25 cellular contexts compared by ENCODE assay signal in the genomic region with DNA sequence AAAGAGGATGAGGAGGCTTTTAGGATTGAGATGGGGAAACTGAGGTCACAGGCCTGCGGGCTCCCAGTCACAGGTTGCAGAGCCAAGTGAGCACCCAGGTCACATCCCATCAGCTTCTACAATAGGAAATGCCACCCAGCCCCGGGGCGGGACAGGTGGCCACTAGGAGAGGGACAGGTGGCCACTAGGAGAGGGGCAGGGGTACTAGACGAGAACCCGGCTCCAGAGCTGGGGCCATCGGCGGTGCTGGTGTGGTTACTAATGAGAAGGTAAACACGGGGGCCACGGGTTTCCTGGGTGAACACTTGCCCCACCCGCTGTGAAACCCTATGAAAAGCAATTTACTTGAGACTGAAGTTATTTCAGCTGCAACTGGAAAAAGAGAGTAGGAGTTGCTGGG. TPM values are rescaled to one million over a fixed set of nuclear protein-coding genes. Genes with fewer than 3 reads are reported as not detected.
A peak's percentile ranks its signal among the peaks of the same experiment; 100 is the strongest.
DNase-seq lines count a peak whose midpoint lies in the region; ATAC-seq, FAIRE-seq and TF ChIP-seq lines count a peak whose summit lies in the region.
"Had no signal": no experiment of that assay in that cellular context is flagged by ENCODE, and none has a peak within 500 bp of the region (broad histone marks: within the 10 kb centered on the region; RNA-seq: fewer than 3 reads in every experiment).

No MANE protein-coding gene starts in this region.

- intact Hi-C loops in natural killer cell (cut with micrococcal nuclease), result no loop called here

- H3K27me3 Mint-ChIP-seq in activated T-helper 17 cell treated with anti-CD3 and anti-CD28 coated beads, Interleukin-2, amount 50 U/mL, for 72 hours, result no peaks in the 10 kb centered on the region
- H3K27me3 Mint-ChIP-seq in natural killer cell (ENCODE audit: low read depth in 2 of 2), result no peaks in the 10 kb centered on the region
- H3K27me3 Mint-ChIP-seq: naive thymus-derived CD8-positive, alpha-beta T cell had no signal

- peak overlapping the region; percentile 49 to 81 for H3K27ac Mint-ChIP-seq in activated naive CD4-positive, alpha-beta T cell treated with anti-CD3 and anti-CD28 coated beads, Interleukin-2, amount 50 U/mL, for 72 hours
- peak overlapping the region; percentile 41 for H3K27ac Mint-ChIP-seq in activated T-helper 17 cell treated with anti-CD3 and anti-CD28 coated beads, Interleukin-2, amount 50 U/mL, for 72 hours
- peak overlapping the region; percentile 82 for H3K27ac Mint-ChIP-seq in natural killer cell

- H3K4me3 Mint-ChIP-seq in activated T-helper 17 cell treated with anti-CD3 and anti-CD28 coated beads, Interleukin-2, amount 50 U/mL, for 72 hours, result no peak overlapping the region
- peak overlapping the region; percentile 17 for H3K4me3 Mint-ChIP-seq in natural killer cell
- H3K4me3 Mint-ChIP-seq: naive thymus-derived CD8-positive, alpha-beta T cell had no signal

- no peak for ATAC-seq in activated naive CD4-positive, alpha-beta T cell treated with anti-CD3 and anti-CD28 coated beads, Interleukin-2, amount 50 U/mL, for 72 hours
- ATAC-seq in activated T-helper 17 cell treated with anti-CD3 and anti-CD28 coated beads, Interleukin-2, amount 50 U/mL, for 72 hours (replicated peaks), result no peak
- ATAC-seq in natural killer cell (peak in 1 of 3 donors; percentile 28), omental fat pad (ENCODE audit: low FRiP score) (no peak), GM21515 (IDR thresholded peaks at IDR 0.05; ENCODE audit: unreplicated experiment) (no peak)
- ATAC-seq: activated CD4-positive, CD25-positive, alpha-beta regulatory T cell treated with anti-CD3 and anti-CD28 coated beads, Interleukin-2, amount 50 U/mL, for 24 hours; body of pancreas; naive thymus-derived CD8-positive, alpha-beta T cell; sciatic nerve had no signal

- no peaks in the 10 kb centered on the region for H3K9me3 Mint-ChIP-seq in activated naive CD4-positive, alpha-beta T cell treated with anti-CD3 and anti-CD28 coated beads, Interleukin-2, amount 50 U/mL, for 72 hours
- no peaks in the 10 kb centered on the region for H3K9me3 Mint-ChIP-seq in activated T-helper 17 cell treated with anti-CD3 and anti-CD28 coated beads, Interleukin-2, amount 50 U/mL, for 72 hours
- no peaks in the 10 kb centered on the region for H3K9me3 Mint-ChIP-seq in natural killer cell
- H3K9me3 Mint-ChIP-seq: naive thymus-derived CD8-positive, alpha-beta T cell had no signal

- no peak for FAIRE-seq in RCC 7860 (lab: Jason Lieb, UNC)
- FAIRE-seq: G401.6, H1, keratinocyte had no signal

- H3K4me1 Mint-ChIP-seq in activated T-helper 17 cell treated with anti-CD3 and anti-CD28 coated beads, Interleukin-2, amount 50 U/mL, for 72 hours, result no peaks in the 10 kb centered on the region
- H3K4me1 Mint-ChIP-seq in natural killer cell, result peaks cover 31 to 35% of the 10 kb centered on the region in 2 donors

- no peak for DNase-seq in activated naive CD4-positive, alpha-beta T cell treated with anti-CD3 and anti-CD28 coated beads, Interleukin-2, amount 50 U/mL, for 72 hours (ENCODE audit: low spot score in 2 of 2)
- no peak for DNase-seq in activated naive CD4-positive, alpha-beta T cell (lab: John Stamatoyannopoulos, UW)
- no peak for DNase-seq in natural killer cell
- no peak for DNase-seq in omental fat pad (ENCODE audit: low spot score)
- no peak for DNase-seq in HUDEP-2 (lab: John Stamatoyannopoulos, UW; ENCODE audit: unreplicated experiment in 76 of 76)
- no peak for DNase-seq in RCC 7860 (ENCODE audit: low spot score)
- DNase-seq: activated CD8-positive, alpha-beta memory T cell treated with anti-CD3 and anti-CD28 coated beads for 24 hours; activated effector memory CD4-positive, alpha-beta T cell treated with anti-CD3 and anti-CD28 coated beads, Interleukin-2, amount 50 U/mL, for 16 hours; body of pancreas; midbrain; naive thymus-derived CD8-positive, alpha-beta T cell; NCI-H1048; NCI-H2029 treated with DMSO at 0.1 percent for 48 hours; NCI-H226; posterior cingulate gyrus; stimulated activated naive CD4-positive, alpha-beta T cell treated with Interleukin-2 at 50 U/mL for 16 hours; T-helper 1 cell; uterus had no signal

- TF ChIP-seq CTCF in natural killer cell (IDR thresholded peaks at IDR 0.05) (no peak), omental fat pad (IDR thresholded peaks at IDR 0.05) (no peak)

- H3K36me3 Mint-ChIP-seq in activated naive CD4-positive, alpha-beta T cell treated with anti-CD3 and anti-CD28 coated beads, Interleukin-2, amount 50 U/mL, for 72 hours, result no peaks in the 10 kb centered on the region
- H3K36me3 Mint-ChIP-seq in activated T-helper 17 cell treated with anti-CD3 and anti-CD28 coated beads, Interleukin-2, amount 50 U/mL, for 72 hours (ENCODE audit: low read depth), result peaks cover 11% of the 10 kb centered on the region
- H3K36me3 Mint-ChIP-seq in natural killer cell, result no peaks in the 10 kb centered on the region

RNA-seq across cellular contexts. Expression of gene MRPL37, which starts 52.4 kb away (rescaled TPM):
- total RNA-seq in activated naive CD4-positive, alpha-beta T cell treated with anti-CD3 and anti-CD28 coated beads, Interleukin-2, amount 50 U/mL, for 72 hours, result 100 to 1,000 TPM; 169 to 186 TPM
- total RNA-seq in activated T-helper 17 cell treated with anti-CD3 and anti-CD28 coated beads, Interleukin-2, amount 50 U/mL, for 72 hours, result 100 to 1,000 TPM; 115 to 164 TPM
- total RNA-seq in natural killer cell (10 to 100 TPM; 23.0 to 31.9 (median 28.8) TPM), omental fat pad (10 to 100 TPM; 53.2 to 84.9 (median 56.9) TPM)

RNA-seq across cellular contexts. Expression of gene CYB5RL, which starts 52.5 kb away (rescaled TPM):
- total RNA-seq in activated naive CD4-positive, alpha-beta T cell treated with anti-CD3 and anti-CD28 coated beads, Interleukin-2, amount 50 U/mL, for 72 hours, result 10 to 100 TPM; 11.7 to 12.1 TPM
- total RNA-seq in activated T-helper 17 cell treated with anti-CD3 and anti-CD28 coated beads, Interleukin-2, amount 50 U/mL, for 72 hours, result 10 to 100 TPM; 11.9 to 12.7 TPM
- total RNA-seq in natural killer cell (1 to 10 TPM; 5.6 to 6.7 (median 6.2) TPM), omental fat pad (1 to 10 TPM; 3.1 to 7.1 (median 4.1) TPM)
